Comparison of ENCODE assay signal across 1 cellular context in genomic region chr7:78345293-78345692, GRCh38.
TF ChIP-seq lines count a peak whose summit lies in the region.

No MANE protein-coding gene starts in this region.

TF ChIP-seq in SK-N-SH, 30 proteins besides CTCF, POLR2A, EP300 and RAD21 (continued from another document):
- TF ChIP-seq ZBTB33 (IDR thresholded peaks at IDR 0.05; ENCODE audit: borderline replicate concordance, low read depth) (no peak), TAF1 (IDR thresholded peaks at IDR 0.05; ENCODE audit: borderline replicate concordance, low read depth, low read length) (no peak), POLR2AphosphoS5 (IDR thresholded peaks at IDR 0.05; ENCODE audit: low read depth, low read length) (no peak), REST (IDR thresholded peaks at IDR 0.05; ENCODE audit: low read depth, low read length) (no peak), GABPA (IDR thresholded peaks at IDR 0.05; ENCODE audit: low read depth) (no peak)
